In genomic region chr17:66306413-66306812, GRCh38 we compare ENCODE assay signal across 12 cellular contexts. TPM values are rescaled to one million over a fixed set of nuclear protein-coding genes. Genes with fewer than 3 reads are reported as not detected.
DNase-seq lines count a peak whose midpoint lies in the region; ATAC-seq, FAIRE-seq and TF ChIP-seq lines count a peak whose summit lies in the region.
"Had no signal": no experiment of that assay in that cellular context is flagged by ENCODE, and none has a peak within 500 bp of the region (broad histone marks: within the 10 kb centered on the region; RNA-seq: fewer than 3 reads in every experiment).

No MANE protein-coding gene starts in this region.

- DNase-seq in CD4-positive, CD25-positive, alpha-beta regulatory T cell, result peak in 1 of 3 donors; percentile 29
- no peak for DNase-seq in NB4 (ENCODE audit: low read depth)
- DNase-seq in K562 (ENCODE audit: extremely low read depth in 1 of 4, low spot score in 3 of 4), result no peak
- no peak for DNase-seq in left lung
- DNase-seq: caudate nucleus, naive B cell, NCI-H774, upper lobe of left lung had no signal

- H3K36me3 Mint-ChIP-seq in CD4-positive, CD25-positive, alpha-beta regulatory T cell, result peaks cover 35% of the 10 kb centered on the region

- H3K27me3 Mint-ChIP-seq in CD4-positive, CD25-positive, alpha-beta regulatory T cell, result peaks cover 3% of the 10 kb centered on the region

- H3K4me1 Mint-ChIP-seq in CD4-positive, CD25-positive, alpha-beta regulatory T cell, result peaks cover 34 to 75% (median 65%) of the 10 kb centered on the region in 4 donors

- no peak overlapping the region for H2AFZ ChIP-seq in K562 (ENCODE audit: low read depth, low read length)

- peak; percentile 29 for FAIRE-seq in K562 (lab: Jason Lieb, UNC)

- H3K4me3 ChIP-seq in CD4-positive, CD25-positive, alpha-beta regulatory T cell (ENCODE audit: low read depth, low read length), result peak overlapping the region; percentile 90
- H3K4me3 ChIP-seq in NB4 (ENCODE audit: low read depth, low read length) (peak overlapping the region; percentile 14), K562 (no peak overlapping the region), muscle layer of duodenum (ENCODE audit: low read depth in 1 of 2, low read length in 2 of 2) (peak overlapping the region in 1 of 2 donors; percentile 17), left lung (no peak overlapping the region)
- H3K4me3 ChIP-seq: upper lobe of left lung had no signal

- TF ChIP-seq EP300 in K562 (IDR thresholded peaks at IDR 0.05; ENCODE audit: low read length), result no peak

- BruUV-seq in K562 (replicated peaks; lab: Mats Ljungman, UMichigan), result no TSS peak

- no peaks in the 10 kb centered on the region for H3K36me3 ChIP-seq in CD4-positive, CD25-positive, alpha-beta regulatory T cell (ENCODE audit: control insufficient read depth, insufficient read depth, low read length)
- H3K36me3 ChIP-seq in K562 (ENCODE audit: control insufficient read depth, insufficient read depth, low read length) (peaks cover 50% of the 10 kb centered on the region; the same call in 2 of the 3 replicates), muscle layer of duodenum (ENCODE audit: control insufficient read depth in 1 of 2, insufficient read depth in 2 of 2, low read length in 2 of 2) (no peaks in the 10 kb centered on the region), left lung (no peaks in the 10 kb centered on the region)
- H3K36me3 ChIP-seq: upper lobe of left lung had no signal

- POLR2A ChIA-PET in K562 (lab: Yijun Ruan, JAX), result no interaction called here

- ATAC-seq in CD4-positive, CD25-positive, alpha-beta regulatory T cell (ENCODE audit: low read depth in 2 of 2), result no peak
- ATAC-seq in K562 (no peak), GM21423 (IDR thresholded peaks at IDR 0.05; ENCODE audit: unreplicated experiment) (no peak), GM18517 (IDR thresholded peaks at IDR 0.05; ENCODE audit: unreplicated experiment) (no peak), left lung (no peak), GM19324 (IDR thresholded peaks at IDR 0.05; ENCODE audit: low FRiP score, unreplicated experiment) (no peak)

- H3K4me1 ChIP-seq in CD4-positive, CD25-positive, alpha-beta regulatory T cell (ENCODE audit: control insufficient read depth, insufficient read depth, low read length, poor library complexity, severe bottlenecking), result peaks cover 37% of the 10 kb centered on the region
- H3K4me1 ChIP-seq in K562 (replicated peaks in 1 of 2; ENCODE audit: control insufficient read depth in 2 of 2, insufficient read depth in 2 of 2, low read length in 2 of 2) (peaks cover 14 to 23% of the 10 kb centered on the region in 2 experiments; a peak in 4 of 5 replicates), muscle layer of duodenum (ENCODE audit: control insufficient read depth in 1 of 2, insufficient read depth in 2 of 2, low read length in 2 of 2) (peaks cover 0 to 28% of the 10 kb centered on the region in 2 donors), left lung (peaks cover 0 to 24% of the 10 kb centered on the region in 2 donors)

- no peak overlapping the region for H3K27ac ChIP-seq in CD4-positive, CD25-positive, alpha-beta regulatory T cell (ENCODE audit: insufficient read depth, low read length, poor library complexity, severe bottlenecking)
- H3K27ac ChIP-seq in K562 (ENCODE audit: extremely low read depth, low read depth, low read length) (no peak overlapping the region), muscle layer of duodenum (ENCODE audit: low read length) (peak overlapping the region; percentile 82), left lung (no peak overlapping the region)

- H3K27ac Mint-ChIP-seq in CD4-positive, CD25-positive, alpha-beta regulatory T cell, result peak overlapping the region; percentile 6 to 95 (median 59)
- H3K27ac Mint-ChIP-seq: naive B cell had no signal

- intact Hi-C loops in K562 (cut with micrococcal nuclease), result loop anchor here (10.0 kb wide), 1 partner anchor 98 kb away; no protein-coding TSS in a partner anchor
- intact Hi-C loops in left lung (cut with DNase I), result no loop called here

- in situ Hi-C loops in K562 (cut with MboI), result no loop called here

- H3K9ac ChIP-seq in K562 (ENCODE audit: insufficient read depth in 1 of 2, low read depth in 2 of 2, low read length in 2 of 2), result no peak overlapping the region

- TF ChIP-seq CTCF in NB4 (IDR thresholded peaks at IDR 0.05; ENCODE audit: low read depth, low read length) (no peak), K562 (IDR thresholded peaks at IDR 0.05 in 2 of 3, conservative IDR thresholded peaks at IDR 0.05 in 1 of 3; ENCODE audit: insufficient read depth in 2 of 3, low read depth in 1 of 3, low read length in 3 of 3) (no peak), left lung (IDR thresholded peaks at IDR 0.05) (no peak)

- 80% methylated on average over 5 of the region's 5 CpGs for WGBS in K562 (ENCODE audit: insufficient coverage, low coverage, missing lambda C conversion rate)

- peak overlapping the region; percentile 71 to 84 (median 78) for H3K4me3 Mint-ChIP-seq in CD4-positive, CD25-positive, alpha-beta regulatory T cell

- H3K9me3 ChIP-seq in CD4-positive, CD25-positive, alpha-beta regulatory T cell (ENCODE audit: control insufficient read depth in 2 of 2, low read length in 2 of 2), result no peaks in the 10 kb centered on the region
- H3K9me3 ChIP-seq in K562 (replicated peaks; ENCODE audit: control insufficient read depth, insufficient read depth, low read depth, low read length) (no peaks in the 10 kb centered on the region), muscle layer of duodenum (ENCODE audit: control insufficient read depth in 1 of 2, low read length in 2 of 2) (no peaks in the 10 kb centered on the region), left lung (no peaks in the 10 kb centered on the region)
- H3K9me3 ChIP-seq: upper lobe of left lung had no signal

- TF ChIP-seq POLR2A in NB4 (IDR thresholded peaks at IDR 0.05; ENCODE audit: extremely low read depth, insufficient read length) (no peak), K562 (conservative IDR thresholded peaks at IDR 0.05) (no peak)

- H3K4me2 ChIP-seq in K562 (ENCODE audit: insufficient read depth, low read length), result no peak overlapping the region

- CTCF ChIA-PET in K562 (lab: Yijun Ruan, JAX; ENCODE audit: low intra/inter-chr PET ratio), result interaction anchor here (0.6 kb wide), 1 partner anchor 27 kb away, joined by 4 read pairs; no protein-coding TSS in a partner anchor

- H3K9me3 Mint-ChIP-seq in CD4-positive, CD25-positive, alpha-beta regulatory T cell, result peaks cover 0 to 2% (median 0%) of the 10 kb centered on the region in 7 donors
- H3K9me3 Mint-ChIP-seq: naive B cell had no signal

- H3K9me1 ChIP-seq in K562 (ENCODE audit: control insufficient read depth, insufficient read depth, low read length), result no peaks in the 10 kb centered on the region

- peaks cover 62% of the 10 kb centered on the region for H3K79me2 ChIP-seq in K562 (ENCODE audit: control insufficient read depth, insufficient read depth, low read length)

- no peaks in the 10 kb centered on the region for H4K20me1 ChIP-seq in K562 (replicated peaks; ENCODE audit: control insufficient read depth, insufficient read depth, low read length)

- H3K27me3 ChIP-seq in CD4-positive, CD25-positive, alpha-beta regulatory T cell (ENCODE audit: control insufficient read depth, insufficient read depth, low read length), result no peaks in the 10 kb centered on the region
- H3K27me3 ChIP-seq in K562 (ENCODE audit: control insufficient read depth in 2 of 2, insufficient read depth in 2 of 2, low read length in 2 of 2) (no peaks in the 10 kb centered on the region), muscle layer of duodenum (ENCODE audit: low read depth, low read length) (no peaks in the 10 kb centered on the region), left lung (peaks cover 0 to 26% of the 10 kb centered on the region in 2 donors)
- H3K27me3 ChIP-seq: upper lobe of left lung had no signal

- no peak for TF ChIP-seq RAD21 in K562 (CRISPR knock-in tag; conservative IDR thresholded peaks at IDR 0.05 in 1 of 2, IDR thresholded peaks at IDR 0.05 in 1 of 2)

RNA-seq across cellular contexts. Expression of gene PRKCA, which starts 4.0 kb away (rescaled TPM):
- 84.0 TPM for total RNA-seq in CD4-positive, CD25-positive, alpha-beta regulatory T cell
- 1 to 10 TPM in 3 of 4 donors, under 1 TPM in 1; 0.60 to 2.3 (median 1.6) TPM for polyA plus RNA-seq in CD4-positive, CD25-positive, alpha-beta regulatory T cell
- total RNA-seq in K562 (2011; cell fraction: chromatin; rRNA removed; ENCODE audit: low replicate concordance), result 104 and 117 TPM in 2 replicates
- 43.2 and 50.5 TPM in 2 replicates for total RNA-seq in K562 (2011; cell fraction: nucleolus; rRNA removed)
- 62.3 and 84.4 TPM in 2 replicates for total RNA-seq in K562 (2011; cell fraction: nucleoplasm; rRNA removed)
- 9.5 and 11.3 TPM in 2 replicates for total RNA-seq in K562 (2014; rRNA removed)
- total RNA-seq in K562 (2014; rRNA removed; fragmentation: Illumina TruSeq; extraction: Trizol), result 17.8 and 20.1 TPM in 2 replicates
- 17.8 and 20.9 TPM in 2 replicates for total RNA-seq in K562 (2015; rRNA removed; fragmentation: Illumina TruSeq; extraction: Trizol)
- total RNA-seq in K562 (2021), result 30.4 and 33.0 TPM in 2 replicates
- 24.1 and 25.9 TPM in 2 replicates for polyA plus RNA-seq in K562 (2011; rRNA removed)
- polyA plus RNA-seq in K562 (2011; cell fraction: cytosol; rRNA removed), result 12.7 and 19.8 TPM in 2 replicates
- polyA plus RNA-seq in K562 (2011; cell fraction: nucleus; rRNA removed), result 19.9 and 25.4 TPM in 2 replicates
- 15.4 and 18.6 TPM in 2 replicates for polyA plus RNA-seq in K562 (2012)
- polyA plus RNA-seq in K562 (2014; fragmentation: Illumina TruSeq; extraction: Trizol), result 18.1 and 19.5 TPM in 2 replicates
- polyA plus RNA-seq in K562 (2014; fragmentation: Nextera tagmentation; extraction: Ambion mirVana), result 1 to 10 TPM; 3.2 to 5.3 TPM
- 11.6 and 12.5 TPM in 2 replicates for polyA plus RNA-seq in K562 (2014; rRNA removed)
- polyA minus RNA-seq in K562 (2011; rRNA and poly(A)+ RNA removed), result 41.9 and 45.2 TPM in 2 replicates
- polyA minus RNA-seq in K562 (2011; cell fraction: cytosol; rRNA and poly(A)+ RNA removed), result 20.5 and 22.4 TPM in 2 replicates
- 33.0 and 46.7 TPM in 2 replicates for polyA minus RNA-seq in K562 (2011; cell fraction: nucleus; rRNA and poly(A)+ RNA removed)
- total RNA-seq in left lung, result 10 to 100 TPM; 20.6 to 30.4 TPM

Comparison
In these comparisons a context has a peak if more than half of its experiments do, and no peak if none do; other contexts are left out.
1. H3K4me3 ChIP-seq: peak in CD4-positive, CD25-positive, alpha-beta regulatory T cell (single experiment) and NB4 (single experiment); none in K562 (single experiment) and left lung (0 of 2).